8 cellular contexts compared by ENCODE assay signal in the genomic region with DNA sequence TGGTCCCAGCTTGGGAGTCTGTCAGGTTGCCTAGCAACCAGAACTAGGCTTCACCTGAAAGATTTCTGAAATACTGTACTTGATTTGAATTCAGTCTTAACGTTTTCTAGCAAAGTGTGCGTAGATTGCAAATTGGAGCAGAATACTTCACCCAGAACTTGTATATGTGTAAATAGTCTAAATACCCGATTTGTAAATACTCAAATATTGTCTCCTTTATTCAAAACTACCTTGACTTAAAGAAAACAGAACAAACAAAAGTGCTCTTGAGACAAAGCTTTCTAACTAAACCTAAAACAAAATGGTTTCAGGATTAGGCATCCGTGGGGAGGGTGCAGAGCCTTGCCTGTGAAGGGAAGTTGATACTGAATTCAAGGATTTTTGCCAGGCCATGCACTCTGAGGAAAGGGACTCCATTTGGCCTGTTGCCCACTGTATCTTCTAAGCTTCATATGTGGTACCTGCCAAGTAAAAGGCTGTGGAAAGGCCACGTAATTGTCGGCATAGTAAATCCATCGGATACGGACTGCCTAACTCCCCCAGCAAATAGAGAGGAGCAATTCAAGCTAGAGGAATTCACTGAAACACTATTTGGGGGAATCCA. TPM values are rescaled to one million over a fixed set of nuclear protein-coding genes. Genes with fewer than 3 reads are reported as not detected.
DNase-seq lines count a peak whose midpoint lies in the region; ATAC-seq, FAIRE-seq and TF ChIP-seq lines count a peak whose summit lies in the region.

No MANE protein-coding gene starts in this region.

- FAIRE-seq in RCC 7860 (lab: Jason Lieb, UNC), result no peak

- H3K27ac ChIP-seq in OCI-LY1 (ENCODE audit: low read depth, low read length, poor library complexity, severe bottlenecking) (peak overlapping the region; percentile 88), ectodermal cell (ENCODE audit: insufficient read depth, low read depth, low read length, poor library complexity, severe bottlenecking) (no peak overlapping the region)

- 54 to 75% methylated on average over 5 to 7 of the region's 8 CpGs for WGBS in ectodermal cell, 2 experiments

- H4K20me1 ChIP-seq in OCI-LY1 (ENCODE audit: insufficient read depth, low read length), result no peaks in the 10 kb centered on the region

- POLR2A ChIA-PET in activated CD4-positive, alpha-beta T cell treated with anti-CD3 and anti-CD28 coated beads, Interleukin-2, amount 10 ng/mL, durations not matched to agents 7 days and 5 days (lab: Charles Lee), result interaction anchor here (1.7 kb wide), 1 partner anchor 170 kb away, joined by 7 read pairs; a partner anchor contains a TSS

- peak overlapping the region; percentile 99 for H3K4me3 Mint-ChIP-seq in activated CD4-positive, alpha-beta T cell treated with anti-CD3 and anti-CD28 coated beads, Interleukin-2, amount 10 ng/mL, durations not matched to agents 7 days and 5 days

- peaks cover 58% of the 10 kb centered on the region for H3K4me1 Mint-ChIP-seq in activated CD4-positive, alpha-beta T cell treated with anti-CD3 and anti-CD28 coated beads, Interleukin-2, amount 10 ng/mL, durations not matched to agents 7 days and 5 days

- H3K9me3 Mint-ChIP-seq in activated CD4-positive, alpha-beta T cell treated with anti-CD3 and anti-CD28 coated beads, Interleukin-2, amount 10 ng/mL, durations not matched to agents 7 days and 5 days, result peaks cover 15% of the 10 kb centered on the region

- no peak for DNase-seq in activated CD4-positive, alpha-beta T cell treated with anti-CD3 and anti-CD28 coated beads, Interleukin-2, amount 10 ng/mL, durations not matched to agents 7 days and 5 days
- DNase-seq in activated CD4-positive, alpha-beta T cell treated with anti-CD3 and anti-CD28 coated beads for 4 hours, result no peak
- DNase-seq in RCC 7860 (ENCODE audit: low spot score) (no peak), GM03348 (ENCODE audit: low spot score) (no peak)

- no peaks in the 10 kb centered on the region for H3F3A ChIP-seq in OCI-LY1 (ENCODE audit: insufficient read depth, low read length)

- H3K4me3 ChIP-seq in OCI-LY1 (ENCODE audit: low read depth, low read length, poor library complexity, severe bottlenecking) (peak overlapping the region; percentile 40), ectodermal cell (ENCODE audit: insufficient read depth, low read depth, low read length) (peak overlapping the region; percentile 14), neuron (ENCODE audit: low read length) (peak overlapping the region; percentile 32)

- H3K27ac Mint-ChIP-seq in activated CD4-positive, alpha-beta T cell treated with anti-CD3 and anti-CD28 coated beads, Interleukin-2, amount 10 ng/mL, durations not matched to agents 7 days and 5 days, result peak overlapping the region; percentile 91

- peak overlapping the region; percentile 36; the same call in 1 of the 2 replicates for H3K9ac ChIP-seq in OCI-LY1 (ENCODE audit: low read length)

- peaks cover 42% of the 10 kb centered on the region for H3K79me2 ChIP-seq in OCI-LY1 (ENCODE audit: insufficient read depth, low read length)

- H3K4me1 ChIP-seq in OCI-LY1 (ENCODE audit: insufficient read depth, low read length, severe bottlenecking) (peaks cover 46% of the 10 kb centered on the region), ectodermal cell (ENCODE audit: control insufficient read depth, insufficient read depth, low read length) (peaks cover 21% of the 10 kb centered on the region), neuron (ENCODE audit: insufficient read depth, low read length) (peaks cover 30% of the 10 kb centered on the region)

- no peaks in the 10 kb centered on the region for H3K9me2 ChIP-seq in OCI-LY1 (ENCODE audit: low read depth, low read length)

- no peaks in the 10 kb centered on the region for H3K27me3 ChIP-seq in OCI-LY1 (ENCODE audit: insufficient read depth, low read length)
- H3K27me3 ChIP-seq in ectodermal cell (ENCODE audit: control insufficient read depth, insufficient read depth, low read length, poor library complexity, severe bottlenecking), result no peaks in the 10 kb centered on the region
- no peaks in the 10 kb centered on the region for H3K27me3 ChIP-seq in neuron (ENCODE audit: insufficient read depth, low read length)

- peaks cover 14% of the 10 kb centered on the region for H3K36me3 Mint-ChIP-seq in activated CD4-positive, alpha-beta T cell treated with anti-CD3 and anti-CD28 coated beads, Interleukin-2, amount 10 ng/mL, durations not matched to agents 7 days and 5 days (ENCODE audit: low read depth)

- H3K9me3 ChIP-seq in OCI-LY1 (ENCODE audit: low read length), result no peaks in the 10 kb centered on the region
- no peaks in the 10 kb centered on the region for H3K9me3 ChIP-seq in ectodermal cell (ENCODE audit: control insufficient read depth, low read length)
- H3K9me3 ChIP-seq in neuron (ENCODE audit: low read length), result peaks cover 2% of the 10 kb centered on the region

- H3K27me3 Mint-ChIP-seq in activated CD4-positive, alpha-beta T cell treated with anti-CD3 and anti-CD28 coated beads, Interleukin-2, amount 10 ng/mL, durations not matched to agents 7 days and 5 days, result no peaks in the 10 kb centered on the region

- TF ChIP-seq CTCF in OCI-LY1 (IDR thresholded peaks at IDR 0.05; ENCODE audit: low read length), result no peak

- H3K36me3 ChIP-seq in OCI-LY1 (ENCODE audit: insufficient read depth, low read length), result peaks cover 36% of the 10 kb centered on the region
- H3K36me3 ChIP-seq in ectodermal cell (ENCODE audit: control insufficient read depth, insufficient read depth, low read length), result no peaks in the 10 kb centered on the region
- peaks cover 25% of the 10 kb centered on the region for H3K36me3 ChIP-seq in neuron (ENCODE audit: insufficient read depth, low read length)

- ATAC-seq in HG02981 (IDR thresholded peaks at IDR 0.05; ENCODE audit: unreplicated experiment), result no peak

- H3K4me2 ChIP-seq in OCI-LY1 (ENCODE audit: low read length), result peak overlapping the region; percentile 58

- CTCF ChIA-PET in activated CD4-positive, alpha-beta T cell treated with anti-CD3 and anti-CD28 coated beads, Interleukin-2, amount 10 ng/mL, durations not matched to agents 7 days and 5 days (lab: Charles Lee), result interaction anchor here (0.8 to 2.3 kb wide), 9 partner anchors 11 to 365 kb away, joined by 3 to 10 read pairs (median 4); a partner anchor contains a TSS

- peak overlapping the region; percentile 8 for H2AFZ ChIP-seq in OCI-LY1 (ENCODE audit: low read length)
- H2AFZ ChIP-seq in neuron (ENCODE audit: low read depth, low read length), result peak overlapping the region; percentile 4

RNA-seq across cellular contexts. Expression of a gene that starts 0.7 kb away (rescaled TPM):
- total RNA-seq in activated CD4-positive, alpha-beta T cell treated with anti-CD3 and anti-CD28 coated beads, Interleukin-2, amount 10 ng/mL, durations not matched to agents 7 days and 5 days, result 10 to 100 TPM; 54.3 to 57.5 TPM
- 252 TPM for polyA plus RNA-seq in ectodermal cell (2013, experiment 1 of 4)
- polyA plus RNA-seq in ectodermal cell (2013, experiment 2 of 4), result 195 TPM
- 117 TPM for polyA plus RNA-seq in ectodermal cell (2013, experiment 3 of 4)
- polyA plus RNA-seq in ectodermal cell (2013, experiment 4 of 4), result 123 TPM
